31 cellular contexts compared by ENCODE assay signal in the genomic region with DNA sequence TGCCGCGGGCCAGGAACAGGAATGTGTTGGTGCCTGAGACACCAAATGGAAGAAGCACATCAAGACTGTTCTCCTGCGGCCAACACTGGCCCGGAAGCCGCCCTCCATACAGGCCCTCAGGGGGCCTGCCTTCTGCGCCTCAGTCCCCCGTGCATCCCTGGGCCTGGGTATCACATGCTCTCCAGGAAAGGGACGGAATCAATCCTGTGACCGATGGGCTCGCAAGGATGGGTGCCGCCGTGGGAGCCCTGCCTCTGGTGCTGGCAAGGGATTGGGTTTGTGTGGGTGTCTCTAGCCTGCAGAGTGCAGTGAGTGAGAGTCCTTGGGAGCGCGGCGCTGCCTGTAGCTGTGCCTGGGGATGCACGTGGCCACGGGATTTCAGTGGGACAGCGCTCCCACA. TPM values are rescaled to one million over a fixed set of nuclear protein-coding genes. Genes with fewer than 3 reads are reported as not detected.
"Had no signal": no experiment of that assay in that cellular context is flagged by ENCODE, and none has a peak within 500 bp of the region (broad histone marks: within the 10 kb centered on the region; RNA-seq: fewer than 3 reads in every experiment).

No MANE protein-coding gene starts in this region.

- H3K4me3 ChIP-seq: esophagus muscularis mucosa, gastrocnemius medialis, heart left ventricle had no signal

- H3K4me1 ChIP-seq: foreskin keratinocyte, gastrocnemius medialis had no signal

- H3K9me3 Mint-ChIP-seq: activated CD4-positive, alpha-beta memory T cell treated with anti-CD3 and anti-CD28 coated beads, Interleukin-2, amount 10 ng/mL, durations not matched to agents 7 days and 5 days; activated CD4-positive, alpha-beta T cell treated with anti-CD3 and anti-CD28 coated beads, Interleukin-2, amount 10 ng/mL, durations not matched to agents 7 days and 5 days; activated naive CD4-positive, alpha-beta T cell treated with anti-CD3 and anti-CD28 coated beads, Interleukin-2, amount 10 ng/mL, durations not matched to agents 7 days and 5 days; activated naive CD4-positive, alpha-beta T cell treated with anti-CD3 and anti-CD28 coated beads, Interleukin-2, amount 50 U/mL, for 72 hours; activated naive CD8-positive, alpha-beta T cell treated with anti-CD3 and anti-CD28 coated beads, Interleukin-2, amount 10 ng/mL, durations not matched to agents 7 days and 5 days; activated T-cell treated with anti-CD3 and anti-CD28 coated beads, Interleukin-2, amount 50 U/mL, for 24 hours; activated T-cell treated with anti-CD3 and anti-CD28 coated beads, Interleukin-2, amount 50 U/mL, for 72 hours; WTC11 had no signal

- H3K4me3 Mint-ChIP-seq: activated CD4-positive, alpha-beta memory T cell treated with anti-CD3 and anti-CD28 coated beads, Interleukin-2, amount 10 ng/mL, durations not matched to agents 7 days and 5 days; activated CD4-positive, alpha-beta T cell treated with anti-CD3 and anti-CD28 coated beads, Interleukin-2, amount 10 ng/mL, durations not matched to agents 7 days and 5 days; activated naive CD4-positive, alpha-beta T cell treated with anti-CD3 and anti-CD28 coated beads, Interleukin-2, amount 10 ng/mL, durations not matched to agents 7 days and 5 days; activated naive CD8-positive, alpha-beta T cell treated with anti-CD3 and anti-CD28 coated beads, Interleukin-2, amount 10 ng/mL, durations not matched to agents 7 days and 5 days; activated T-cell treated with anti-CD3 and anti-CD28 coated beads, Interleukin-2, amount 50 U/mL, for 24 hours; activated T-cell treated with anti-CD3 and anti-CD28 coated beads, Interleukin-2, amount 50 U/mL, for 72 hours; WTC11 had no signal

- H3K36me3 Mint-ChIP-seq: activated naive CD4-positive, alpha-beta T cell treated with anti-CD3 and anti-CD28 coated beads, Interleukin-2, amount 10 ng/mL, durations not matched to agents 7 days and 5 days; activated naive CD4-positive, alpha-beta T cell treated with anti-CD3 and anti-CD28 coated beads, Interleukin-2, amount 50 U/mL, for 72 hours; activated naive CD8-positive, alpha-beta T cell treated with anti-CD3 and anti-CD28 coated beads, Interleukin-2, amount 10 ng/mL, durations not matched to agents 7 days and 5 days; WTC11 had no signal

- H3K27ac ChIP-seq: brain microvascular endothelial cell, esophagus muscularis mucosa, foreskin keratinocyte, gastrocnemius medialis, heart left ventricle, VCaP had no signal

- H3K9me3 ChIP-seq: esophagus muscularis mucosa, gastrocnemius medialis, heart left ventricle had no signal

- H3K4me1 Mint-ChIP-seq: activated CD4-positive, alpha-beta memory T cell treated with anti-CD3 and anti-CD28 coated beads, Interleukin-2, amount 10 ng/mL, durations not matched to agents 7 days and 5 days had no signal

- H3K27me3 Mint-ChIP-seq: activated CD4-positive, alpha-beta memory T cell treated with anti-CD3 and anti-CD28 coated beads, Interleukin-2, amount 10 ng/mL, durations not matched to agents 7 days and 5 days; activated CD4-positive, alpha-beta T cell treated with anti-CD3 and anti-CD28 coated beads, Interleukin-2, amount 10 ng/mL, durations not matched to agents 7 days and 5 days; activated naive CD8-positive, alpha-beta T cell treated with anti-CD3 and anti-CD28 coated beads, Interleukin-2, amount 10 ng/mL, durations not matched to agents 7 days and 5 days; activated T-cell treated with anti-CD3 and anti-CD28 coated beads, Interleukin-2, amount 50 U/mL, for 24 hours had no signal

- H3K27ac Mint-ChIP-seq: activated CD4-positive, alpha-beta memory T cell treated with anti-CD3 and anti-CD28 coated beads, Interleukin-2, amount 10 ng/mL, durations not matched to agents 7 days and 5 days; activated CD4-positive, alpha-beta T cell treated with anti-CD3 and anti-CD28 coated beads, Interleukin-2, amount 10 ng/mL, durations not matched to agents 7 days and 5 days; activated naive CD4-positive, alpha-beta T cell treated with anti-CD3 and anti-CD28 coated beads, Interleukin-2, amount 10 ng/mL, durations not matched to agents 7 days and 5 days; activated naive CD4-positive, alpha-beta T cell treated with anti-CD3 and anti-CD28 coated beads, Interleukin-2, amount 50 U/mL, for 72 hours; activated naive CD8-positive, alpha-beta T cell treated with anti-CD3 and anti-CD28 coated beads, Interleukin-2, amount 10 ng/mL, durations not matched to agents 7 days and 5 days; activated T-cell treated with anti-CD3 and anti-CD28 coated beads, Interleukin-2, amount 50 U/mL, for 24 hours; activated T-cell treated with anti-CD3 and anti-CD28 coated beads, Interleukin-2, amount 50 U/mL, for 72 hours; WTC11 had no signal

- DNase-seq: activated CD4-positive, alpha-beta memory T cell treated with anti-CD3 and anti-CD28 coated beads, Interleukin-2, amount 10 ng/mL, durations not matched to agents 7 days and 5 days; activated CD4-positive, alpha-beta T cell treated with anti-CD3 and anti-CD28 coated beads for 1 hour; activated CD4-positive, alpha-beta T cell treated with anti-CD3 and anti-CD28 coated beads for 4 hours; activated CD4-positive, alpha-beta T cell treated with anti-CD3 and anti-CD28 coated beads, Interleukin-2, amount 10 ng/mL, durations not matched to agents 7 days and 5 days; activated CD4-positive, alpha-beta T cell treated with anti-CD3 and anti-CD28 coated beads, Interleukin-2, amount 50 U/mL, for 4 hours; activated CD8-positive, alpha-beta memory T cell treated with anti-CD3 and anti-CD28 coated beads, Interleukin-2, amount 50 U/mL, for 48 hours; activated gamma-delta T cell; activated naive CD4-positive, alpha-beta T cell; activated naive CD4-positive, alpha-beta T cell treated with anti-CD3 and anti-CD28 coated beads, Interleukin-2, amount 10 ng/mL, durations not matched to agents 7 days and 5 days; activated naive CD8-positive, alpha-beta T cell treated with anti-CD3 and anti-CD28 coated beads, Interleukin-2, amount 10 ng/mL, durations not matched to agents 7 days and 5 days; activated T-cell treated with anti-CD3 and anti-CD28 coated beads for 4 hours; activated T-cell treated with anti-CD3 and anti-CD28 coated beads, Interleukin-2, amount 50 U/mL, for 24 hours; activated T-cell treated with anti-CD3 and anti-CD28 coated beads, Interleukin-2, amount 50 U/mL, for 72 hours; brain microvascular endothelial cell; cortex of kidney; dermis blood vessel endothelial cell; effector CD8-positive, alpha-beta T cell; erythroblast; foreskin keratinocyte; gastrocnemius medialis; glutamatergic neuron; T-helper 2 cell had no signal

- H3K36me3 ChIP-seq: brain microvascular endothelial cell, gastrocnemius medialis had no signal

- ATAC-seq: activated naive CD4-positive, alpha-beta T cell treated with anti-CD3 and anti-CD28 coated beads, Interleukin-2, amount 50 U/mL, for 72 hours; activated T-cell treated with anti-CD3 and anti-CD28 coated beads, Interleukin-2, amount 50 U/mL, for 72 hours; foreskin keratinocyte; gastrocnemius medialis; heart left ventricle; WTC11 had no signal

RNA-seq across cellular contexts. Expression of gene CIBAR2, which starts 19.4 kb away (rescaled TPM):
- total RNA-seq: activated CD4-positive, alpha-beta memory T cell treated with anti-CD3 and anti-CD28 coated beads, Interleukin-2, amount 10 ng/mL, durations not matched to agents 7 days and 5 days; activated CD4-positive, alpha-beta T cell treated with anti-CD3 and anti-CD28 coated beads, Interleukin-2, amount 10 ng/mL, durations not matched to agents 7 days and 5 days; activated naive CD4-positive, alpha-beta T cell treated with anti-CD3 and anti-CD28 coated beads, Interleukin-2, amount 50 U/mL, for 72 hours; activated naive CD8-positive, alpha-beta T cell treated with anti-CD3 and anti-CD28 coated beads, Interleukin-2, amount 10 ng/mL, durations not matched to agents 7 days and 5 days; activated T-cell treated with anti-CD3 and anti-CD28 coated beads, Interleukin-2, amount 50 U/mL, for 72 hours; astrocyte; bronchial epithelial cell; chondrocyte; dermis blood vessel endothelial cell; esophagus muscularis mucosa; foreskin keratinocyte; gastrocnemius medialis; heart left ventricle; T-helper 1 cell treated with Interleukin-12 subunit alpha and Interleukin-12 subunit beta and Interleukin-4 antibody, amounts not matched to agents 30 ng/mL and 1 ng/mL, for 36 hours; WTC11 had no signal
- polyA plus RNA-seq: foreskin keratinocyte, heart left ventricle had no signal
